ENCODE assay signal across 22 cellular contexts in genomic region chr2:216871333-216871934, GRCh38. TPM values are rescaled to one million over a fixed set of nuclear protein-coding genes. Genes with fewer than 3 reads are reported as not detected.
DNase-seq lines count a peak whose midpoint lies in the region; ATAC-seq, FAIRE-seq and TF ChIP-seq lines count a peak whose summit lies in the region.
"Had no signal": no experiment of that assay in that cellular context is flagged by ENCODE, and none has a peak within 500 bp of the region (broad histone marks: within the 10 kb centered on the region; RNA-seq: fewer than 3 reads in every experiment).

No MANE protein-coding gene starts in this region.

- H3K9me3 ChIP-seq in Caco-2 = no peaks in the 10 kb centered on the region; the same call in 1 of the 2 replicates
- H3K9me3 ChIP-seq in HepG2 (ENCODE audit: low read length) = no peaks in the 10 kb centered on the region
- H3K9me3 ChIP-seq: A549, HAP-1 had no signal

- H3K4me3 ChIP-seq in Caco-2 (ENCODE audit: low read depth, low read length) = no peak overlapping the region
- peak overlapping the region in 1 of 3 experiments; percentile 21; a peak in 1 of 6 replicates for H3K4me3 ChIP-seq in HepG2 (replicated peaks in 1 of 3; ENCODE audit: insufficient read depth in 1 of 3, low read depth in 2 of 3, low read length in 3 of 3)
- H3K4me3 ChIP-seq: A549, GM12878, GM23248, HAP-1 had no signal

- H3K4me1 Mint-ChIP-seq in Caco-2 (ENCODE audit: low read depth, unreplicated experiment) (peaks cover 11% of the 10 kb centered on the region), WTC11 (no peaks in the 10 kb centered on the region), progenitor cell of endocrine pancreas (ENCODE audit: low read depth) (peaks cover 13% of the 10 kb centered on the region)
- peaks cover 3 to 11% (median 4%) of the 10 kb centered on the region in 4 donors for H3K4me1 Mint-ChIP-seq in naive thymus-derived CD8-positive, alpha-beta T cell

- H3K4me1 ChIP-seq in Caco-2 = peaks cover 15% of the 10 kb centered on the region
- H3K4me1 ChIP-seq in HepG2 (ENCODE audit: insufficient read depth, low read length) = peaks cover 34% of the 10 kb centered on the region
- H3K4me1 ChIP-seq: A549, HAP-1 had no signal

- ATAC-seq in WTC11 (no peak), HepG2 (peak; percentile 99)
- ATAC-seq in naive thymus-derived CD8-positive, alpha-beta T cell = no peak
- ATAC-seq: A549, GM12878 had no signal

- H3K79me2 ChIP-seq in HepG2 (ENCODE audit: insufficient read depth, low read length) = no peaks in the 10 kb centered on the region

- POLR2A ChIA-PET in Caco-2 (lab: Charles Lee) = no interaction called here
- POLR2A ChIA-PET in WTC11 (lab: Charles Lee) = interaction anchor here (0.6 kb wide), 1 partner anchor 852 kb away, joined by 6 read pairs; no protein-coding TSS in a partner anchor
- POLR2A ChIA-PET in HepG2 (lab: Yijun Ruan, JAX) = interaction anchor here (0.9 kb wide), 1 partner anchor 19 kb away, joined by 3 read pairs; no protein-coding TSS in a partner anchor
- POLR2A ChIA-PET in naive thymus-derived CD8-positive, alpha-beta T cell (lab: Charles Lee) = no interaction called here

- in situ Hi-C loops in HepG2 (cut with HindIII; ENCODE audit: extremely low pct_ligation_motif_present, low pct_unique_long_range_greater_than_20kb) = no loop called here
- in situ Hi-C loops in G401 (cut with HindIII; ENCODE audit: low sequenced_read_pairs) = no loop called here

- H3K27me3 ChIP-seq in Caco-2 (replicated peaks; ENCODE audit: control insufficient read depth, insufficient read depth, low read length) (no peaks in the 10 kb centered on the region), HepG2 (ENCODE audit: control insufficient read depth in 1 of 2, insufficient read depth in 2 of 2, low read length in 2 of 2) (no peaks in the 10 kb centered on the region)

- H3K27ac ChIP-seq in HepG2 (ENCODE audit: extremely low read length, insufficient read depth, low read length) = peak overlapping the region; percentile 68
- H3K27ac ChIP-seq: 22Rv1, A549, C4-2B, GM23248, HL-60 had no signal

- TF ChIP-seq EP300 in HepG2 (IDR thresholded peaks at IDR 0.05; ENCODE audit: low read depth in 2 of 2, low read length in 2 of 2) = peak; percentile 54 to 89; a peak in 3 of 4 replicates
- peak; percentile 82 for TF ChIP-seq EP300 in HepG2 (CRISPR knock-in tag; IDR thresholded peaks at IDR 0.05; ENCODE audit: borderline replicate concordance)

- no peak for TF ChIP-seq POLR2A in HepG2 (IDR thresholded peaks at IDR 0.05; ENCODE audit: insufficient read depth in 1 of 2, low read depth in 2 of 2, low read length in 2 of 2)

- CTCF ChIA-PET in Caco-2 (lab: Charles Lee) (no interaction called here), WTC11 (lab: Charles Lee) (no interaction called here), HepG2 (lab: Yijun Ruan, JAX; ENCODE audit: low intra/inter-chr PET ratio, low total read pairs) (no interaction called here)

- H3K27ac Mint-ChIP-seq in Caco-2 (ENCODE audit: unreplicated experiment) (peak overlapping the region; percentile 66), WTC11 (no peak overlapping the region), progenitor cell of endocrine pancreas (peak overlapping the region; percentile 54)
- no peak overlapping the region for H3K27ac Mint-ChIP-seq in naive thymus-derived CD8-positive, alpha-beta T cell
- H3K27ac Mint-ChIP-seq: CD4-positive, alpha-beta T cell had no signal

- under 1% methylated on average over 4 of the region's 4 CpGs for WGBS in HepG2 (ENCODE audit: low lambda C conversion rate)

- H3K36me3 Mint-ChIP-seq in Caco-2 (ENCODE audit: insufficient read depth, unreplicated experiment) (no peaks in the 10 kb centered on the region), WTC11 (peaks cover 11% of the 10 kb centered on the region), progenitor cell of endocrine pancreas (ENCODE audit: insufficient read depth) (no peaks in the 10 kb centered on the region)
- no peaks in the 10 kb centered on the region for H3K36me3 Mint-ChIP-seq in naive thymus-derived CD8-positive, alpha-beta T cell

- DNase-seq in Caco-2 = peak in 1 of 2 experiments; percentile 15
- no peak for DNase-seq in WTC11 (ENCODE audit: low spot score)
- peak; percentile 92 for DNase-seq in HepG2 (ENCODE audit: low spot score)
- DNase-seq in progenitor cell of endocrine pancreas (ENCODE audit: low spot score, unreplicated experiment) = no peak
- DNase-seq in NCI-H526 treated with DMSO at 0.1 percent for 48 hours (lab: John Stamatoyannopoulos, UW) = no peak
- DNase-seq in naive thymus-derived CD8-positive, alpha-beta T cell = no peak
- no peak for DNase-seq in DMS79 (lab: John Stamatoyannopoulos, UW)
- no peak for DNase-seq in G401 (ENCODE audit: low spot score)
- DNase-seq: AML-193; CD4-positive, alpha-beta T cell; DMS153; DMS79 treated with DMSO at 0.1 percent for 48 hours; GM23248 had no signal

- H3K27me3 Mint-ChIP-seq in Caco-2 (ENCODE audit: insufficient read depth, unreplicated experiment) (no peaks in the 10 kb centered on the region), WTC11 (ENCODE audit: low read depth) (no peaks in the 10 kb centered on the region; the same call in none of the 2 replicates), progenitor cell of endocrine pancreas (no peaks in the 10 kb centered on the region)
- no peaks in the 10 kb centered on the region for H3K27me3 Mint-ChIP-seq in naive thymus-derived CD8-positive, alpha-beta T cell
- H3K27me3 Mint-ChIP-seq: CD4-positive, alpha-beta T cell had no signal

- no peaks in the 10 kb centered on the region for H4K20me1 ChIP-seq in HepG2 (ENCODE audit: insufficient read depth, low read length)

- H3K9ac ChIP-seq in HepG2 (ENCODE audit: insufficient read depth, low read depth, low read length) = peak overlapping the region; percentile 55
- H3K9ac ChIP-seq: GM23248 had no signal

- FAIRE-seq in HepG2 (lab: Jason Lieb, UNC) = peak; percentile 90
- FAIRE-seq: A549, GM12878 had no signal

- H3K4me3 Mint-ChIP-seq in Caco-2 (ENCODE audit: unreplicated experiment) (no peak overlapping the region), WTC11 (no peak overlapping the region), progenitor cell of endocrine pancreas (ENCODE audit: low read depth) (peak overlapping the region; percentile 11)
- H3K4me3 Mint-ChIP-seq in naive thymus-derived CD8-positive, alpha-beta T cell = no peak overlapping the region
- H3K4me3 Mint-ChIP-seq: CD4-positive, alpha-beta T cell had no signal

- H3K36me3 ChIP-seq in Caco-2 (ENCODE audit: control insufficient read depth, insufficient read depth, low read length) (no peaks in the 10 kb centered on the region), HepG2 (replicated peaks in 1 of 2; ENCODE audit: control insufficient read depth in 1 of 2, insufficient read depth in 2 of 2, low read length in 2 of 2) (no peaks in the 10 kb centered on the region)
- H3K36me3 ChIP-seq: HAP-1 had no signal

- no peak for TF ChIP-seq RAD21 in HepG2 (CRISPR knock-in tag; IDR thresholded peaks at IDR 0.05)

- no TSS peak for BruUV-seq in Caco-2 (replicated peaks; lab: Mats Ljungman, UMichigan)
- BruUV-seq in HepG2 (replicated peaks; lab: Mats Ljungman, UMichigan) = no TSS peak

- peaks cover 22% of the 10 kb centered on the region for H3K9me3 Mint-ChIP-seq in Caco-2 (ENCODE audit: unreplicated experiment)
- H3K9me3 Mint-ChIP-seq in WTC11 = peaks cover 23% of the 10 kb centered on the region
- peaks cover 11% of the 10 kb centered on the region for H3K9me3 Mint-ChIP-seq in progenitor cell of endocrine pancreas (ENCODE audit: low read depth)
- no peaks in the 10 kb centered on the region for H3K9me3 Mint-ChIP-seq in naive thymus-derived CD8-positive, alpha-beta T cell
- H3K9me3 Mint-ChIP-seq: CD4-positive, alpha-beta T cell had no signal

- intact Hi-C loops in Caco-2 (cut with micrococcal nuclease; ENCODE audit: unreplicated experiment) (no loop called here), HepG2 (cut with micrococcal nuclease; ENCODE audit: unreplicated experiment) (no loop called here)

- TF ChIP-seq CTCF in Caco-2 (IDR thresholded peaks at IDR 0.05; ENCODE audit: insufficient read depth in 1 of 2, low read depth in 1 of 2, low read length in 1 of 2, severe bottlenecking in 1 of 2, unreplicated experiment in 1 of 2) (no peak), WTC11 (IDR thresholded peaks at IDR 0.05) (no peak), HepG2 (CRISPR knock-in tag; IDR thresholded peaks at IDR 0.05) (no peak), progenitor cell of endocrine pancreas (IDR thresholded peaks at IDR 0.05; ENCODE audit: unreplicated experiment) (no peak)

- peak overlapping the region; percentile 45 for H3K4me2 ChIP-seq in HepG2 (ENCODE audit: low read depth, low read length)
- H3K4me2 ChIP-seq: A549 had no signal

- no peak overlapping the region for H2AFZ ChIP-seq in HepG2 (ENCODE audit: low read length)
- H2AFZ ChIP-seq: GM23248 had no signal

TF ChIP-seq in HepG2, 621 proteins besides CTCF, POLR2A, EP300 and RAD21 (continues in another document):
- TF ChIP-seq SOX5 (CRISPR knock-in tag; IDR thresholded peaks at IDR 0.05; ENCODE audit: borderline replicate concordance) = peak; percentile 91

RNA-seq across cellular contexts. Expression of gene TNP1, which starts 11.6 kb away (rescaled TPM):
- total RNA-seq in Caco-2 (2022) = not detected in 2 replicates
- not detected in 3 replicates for total RNA-seq in WTC11 (2021)
- total RNA-seq in HepG2 (2016; rRNA removed; fragmentation: Illumina TruSeq; extraction: Trizol) = not detected in 2 replicates
- not detected in 2 replicates for total RNA-seq in HepG2 (2016; cell fraction: cytosol; rRNA removed; fragmentation: Illumina TruSeq; extraction: Trizol; ENCODE audit: low read depth)
- not detected in 2 replicates for total RNA-seq in HepG2 (2016; cell fraction: insoluble cytoplasmic fraction; rRNA removed; fragmentation: Illumina TruSeq; extraction: Trizol)
- total RNA-seq in HepG2 (2016; cell fraction: membrane; rRNA removed; fragmentation: Illumina TruSeq; extraction: Trizol) = not detected in 2 replicates
- not detected in 2 replicates for total RNA-seq in HepG2 (2016; cell fraction: nucleus; rRNA removed; fragmentation: Illumina TruSeq; extraction: Trizol)
- polyA plus RNA-seq in HepG2 (2011; rRNA removed) = not detected in 2 replicates
- not detected in 2 replicates for polyA plus RNA-seq in HepG2 (2011; cell fraction: cytosol; rRNA removed)
- not detected in 2 replicates for polyA plus RNA-seq in HepG2 (2011; cell fraction: nucleus; rRNA removed)
- polyA plus RNA-seq in HepG2 (2012) = not detected in 2 replicates
- 0.45 TPM in 1 of 2 replicates, not detected in the other for polyA plus RNA-seq in HepG2 (2016; cell fraction: cytosol; fragmentation: Illumina TruSeq; extraction: Trizol; ENCODE audit: low read depth)
- polyA plus RNA-seq in HepG2 (2016; cell fraction: insoluble cytoplasmic fraction; fragmentation: Illumina TruSeq; extraction: Trizol; ENCODE audit: low read depth) = not detected in 2 replicates
- polyA plus RNA-seq in HepG2 (2016; cell fraction: membrane; fragmentation: Illumina TruSeq; extraction: Trizol; ENCODE audit: low read depth) = not detected in 2 replicates
- polyA plus RNA-seq in HepG2 (2016; cell fraction: nucleus; fragmentation: Illumina TruSeq; extraction: Trizol; ENCODE audit: insufficient read depth, low read depth) = not detected in 2 replicates
- not detected in 2 replicates for polyA minus RNA-seq in HepG2 (2011; rRNA and poly(A)+ RNA removed; ENCODE audit: low replicate concordance)
- polyA minus RNA-seq in HepG2 (2011; cell fraction: cytosol; rRNA and poly(A)+ RNA removed) = not detected in 2 replicates
- not detected in 2 replicates for polyA minus RNA-seq in HepG2 (2011; cell fraction: nucleus; rRNA and poly(A)+ RNA removed)
- 1.1 TPM in 1 of 2 replicates, not detected in the other for total RNA-seq in progenitor cell of endocrine pancreas
- total RNA-seq in naive thymus-derived CD8-positive, alpha-beta T cell = not detected
- not detected for polyA plus RNA-seq in naive thymus-derived CD8-positive, alpha-beta T cell
- total RNA-seq in G401 (2014; rRNA removed; shearing (Covaris generic)) = not detected in 2 replicates
- total RNA-seq: CD4-positive, alpha-beta T cell; GM12878; GM23248; H4; HT1080 had no signal
- polyA plus RNA-seq: A549, BJ, GM12878, GM23248 had no signal

Comparison
In these comparisons a context has a peak if more than half of its experiments do, and no peak if none do; other contexts are left out.
1. H3K27ac Mint-ChIP-seq: peak in Caco-2 (single experiment) and progenitor cell of endocrine pancreas (single experiment); none in WTC11 (single experiment) and naive thymus-derived CD8-positive, alpha-beta T cell (0 of 10).
2. POLR2A ChIA-PET loops: an anchor here in WTC11 (0.6 kb wide) and HepG2 (0.9 kb wide); none called in Caco-2 and naive thymus-derived CD8-positive, alpha-beta T cell.